Comparison of ENCODE assay signal across 9 cellular contexts in genomic region chr5:132455614-132456115, GRCh38. TPM values are rescaled to one million over a fixed set of nuclear protein-coding genes. Genes with fewer than 3 reads are reported as not detected.
DNase-seq lines count a peak whose midpoint lies in the region; ATAC-seq lines count a peak whose summit lies in the region.
"Had no signal": no experiment of that assay in that cellular context is flagged by ENCODE, and none has a peak within 500 bp of the region (broad histone marks: within the 10 kb centered on the region; RNA-seq: fewer than 3 reads in every experiment).

No MANE protein-coding gene starts in this region.

- H3K4me3 ChIP-seq in ACC112 (ENCODE audit: low read depth, low read length) (no peak overlapping the region), GM23248 (no peak overlapping the region; the same call in 1 of the 2 replicates)

- peaks cover 46% of the 10 kb centered on the region for H3K36me3 Mint-ChIP-seq in activated naive CD8-positive, alpha-beta T cell treated with anti-CD3 and anti-CD28 coated beads, Interleukin-2, amount 10 ng/mL, durations not matched to agents 7 days and 5 days
- peaks cover 11 to 24% of the 10 kb centered on the region in 2 donors for H3K36me3 Mint-ChIP-seq in naive B cell

- H3K27me3 Mint-ChIP-seq in activated naive CD8-positive, alpha-beta T cell treated with anti-CD3 and anti-CD28 coated beads, Interleukin-2, amount 10 ng/mL, durations not matched to agents 7 days and 5 days = no peaks in the 10 kb centered on the region
- no peaks in the 10 kb centered on the region for H3K27me3 Mint-ChIP-seq in naive B cell

- peak overlapping the region; percentile 25 for H3K4me2 ChIP-seq in GM23248 (ENCODE audit: unreplicated experiment)

- H3K27me3 ChIP-seq in ACC112 (ENCODE audit: insufficient read depth, low read length) = no peaks in the 10 kb centered on the region
- H3K27me3 ChIP-seq in GM23248 (replicated peaks; ENCODE audit: insufficient read depth) = no peaks in the 10 kb centered on the region

- peaks cover 2% of the 10 kb centered on the region for H3K9me3 Mint-ChIP-seq in activated naive CD8-positive, alpha-beta T cell treated with anti-CD3 and anti-CD28 coated beads, Interleukin-2, amount 10 ng/mL, durations not matched to agents 7 days and 5 days
- no peaks in the 10 kb centered on the region for H3K9me3 Mint-ChIP-seq in naive B cell

- H3K4me3 Mint-ChIP-seq in activated naive CD8-positive, alpha-beta T cell treated with anti-CD3 and anti-CD28 coated beads, Interleukin-2, amount 10 ng/mL, durations not matched to agents 7 days and 5 days = peak overlapping the region; percentile 66
- peak overlapping the region; percentile 68 to 88 (median 84) for H3K4me3 Mint-ChIP-seq in naive B cell

- peaks cover 10% of the 10 kb centered on the region; the same call in 1 of the 2 replicates for H3K36me3 ChIP-seq in ACC112 (ENCODE audit: insufficient read depth, low read length)
- no peaks in the 10 kb centered on the region for H3K36me3 ChIP-seq in GM23248 (ENCODE audit: low read depth)

- peak overlapping the region; percentile 80 for H3K27ac ChIP-seq in ACC112 (ENCODE audit: low read depth, low read length)
- peak overlapping the region; percentile 99 for H3K27ac ChIP-seq in GM23248

- in situ Hi-C loops in GM23248 (cut with MboI) = no loop called here

- DNase-seq in GM23248 (no peak), naive B cell (no peak), NCI-H2171 (lab: John Stamatoyannopoulos, UW) (no peak), NCI-H524 treated with DMSO at 0.1 percent for 48 hours (lab: John Stamatoyannopoulos, UW) (no peak)
- no peak for DNase-seq in activated naive CD8-positive, alpha-beta T cell treated with anti-CD3 and anti-CD28 coated beads, Interleukin-2, amount 10 ng/mL, durations not matched to agents 7 days and 5 days
- DNase-seq: NCI-H524 had no signal

- H3K27ac Mint-ChIP-seq in activated naive CD8-positive, alpha-beta T cell treated with anti-CD3 and anti-CD28 coated beads, Interleukin-2, amount 10 ng/mL, durations not matched to agents 7 days and 5 days = peak overlapping the region; percentile 99
- peak overlapping the region; percentile 99 to 100 (median 99) for H3K27ac Mint-ChIP-seq in naive B cell

- POLR2A ChIA-PET in activated naive CD8-positive, alpha-beta T cell treated with anti-CD3 and anti-CD28 coated beads, Interleukin-2, amount 10 ng/mL, durations not matched to agents 7 days and 5 days (lab: Charles Lee) = interaction anchor here (0.8 to 8.3 kb wide), 9 partner anchors 9 to 40 kb away, joined by 3 to 334 read pairs (median 32); partner anchors contain the start of gene IRF1

- H2AFZ ChIP-seq in ACC112 (ENCODE audit: low read length, unreplicated experiment) = no peak overlapping the region
- H2AFZ ChIP-seq in GM23248 = no peak overlapping the region

- peak overlapping the region; percentile 79 for H3K9ac ChIP-seq in GM23248

- no peaks in the 10 kb centered on the region for H4K20me1 ChIP-seq in GM23248 (ENCODE audit: insufficient read depth)

- H3K9me2 ChIP-seq in GM23248 (ENCODE audit: insufficient read depth) = no peaks in the 10 kb centered on the region

- H3K79me2 ChIP-seq in ACC112 (ENCODE audit: control insufficient read depth, insufficient read depth, low read length, unreplicated experiment) = no peaks in the 10 kb centered on the region
- no peaks in the 10 kb centered on the region for H3K79me2 ChIP-seq in GM23248 (ENCODE audit: insufficient read depth)

- no peak for ATAC-seq in activated naive CD8-positive, alpha-beta T cell treated with anti-CD3 and anti-CD28 coated beads, Interleukin-2, amount 10 ng/mL, durations not matched to agents 7 days and 5 days (ENCODE audit: low read depth)
- ATAC-seq in naive B cell (ENCODE audit: low read depth in 2 of 2) = no peak
- no peak for ATAC-seq in GM18517 (IDR thresholded peaks at IDR 0.05; ENCODE audit: unreplicated experiment)
- ATAC-seq in HG02759 (IDR thresholded peaks at IDR 0.05; ENCODE audit: unreplicated experiment) = no peak

- 75 to 76% methylated on average over 5 of the region's 5 CpGs for WGBS in GM23248 (ENCODE audit: low coverage in 1 of 2, low lambda C conversion rate in 2 of 2, missing lambda C conversion rate in 2 of 2), 2 experiments

- no peaks in the 10 kb centered on the region for H3K9me3 ChIP-seq in GM23248 (ENCODE audit: low read depth)

- peaks cover 72% of the 10 kb centered on the region for H3K4me1 Mint-ChIP-seq in activated naive CD8-positive, alpha-beta T cell treated with anti-CD3 and anti-CD28 coated beads, Interleukin-2, amount 10 ng/mL, durations not matched to agents 7 days and 5 days
- H3K4me1 Mint-ChIP-seq in naive B cell = peaks cover 75 to 85% (median 84%) of the 10 kb centered on the region in 3 donors

- H3K4me1 ChIP-seq in ACC112 (ENCODE audit: control insufficient read depth, insufficient read depth, low read length, unreplicated experiment) (peaks cover 58% of the 10 kb centered on the region), GM23248 (ENCODE audit: insufficient read depth) (peaks cover 46% of the 10 kb centered on the region)

- peaks cover 39% of the 10 kb centered on the region for H3F3A ChIP-seq in GM23248 (ENCODE audit: insufficient read depth)

RNA-seq across cellular contexts. Expression of gene IRF1, which starts 34.9 kb away (rescaled TPM):
- total RNA-seq in GM23248 (2014; rRNA removed; shearing (Covaris generic)) = 6.2 and 10.4 TPM in 2 replicates
- polyA plus RNA-seq in GM23248 (2016; fragmentation: Nextera tagmentation; extraction: Ambion mirVana) = 21.7 and 22.2 TPM in 2 replicates
- total RNA-seq in activated naive CD8-positive, alpha-beta T cell treated with anti-CD3 and anti-CD28 coated beads, Interleukin-2, amount 10 ng/mL, durations not matched to agents 7 days and 5 days = 100 to 1,000 TPM; 228 to 238 TPM
- 100 to 1,000 TPM; 228 to 332 (median 296) TPM for polyA plus RNA-seq in naive B cell (ENCODE audit: low read depth in 6 of 6)

Comparison
In these comparisons a context has a peak if more than half of its experiments do, and no peak if none do; other contexts are left out.
1. RNA of gene IRF1, which starts 34.9 kb away (total RNA-seq): 228 to 238 TPM in activated naive CD8-positive, alpha-beta T cell treated with anti-CD3 and anti-CD28 coated beads, Interleukin-2, amount 10 ng/mL, durations not matched to agents 7 days and 5 days; 6.2 to 10.4 TPM in GM23248; every median in the first group is over 10 times any median in the second.